Comparison of ENCODE assay signal across 9 cellular contexts in the genomic region with DNA sequence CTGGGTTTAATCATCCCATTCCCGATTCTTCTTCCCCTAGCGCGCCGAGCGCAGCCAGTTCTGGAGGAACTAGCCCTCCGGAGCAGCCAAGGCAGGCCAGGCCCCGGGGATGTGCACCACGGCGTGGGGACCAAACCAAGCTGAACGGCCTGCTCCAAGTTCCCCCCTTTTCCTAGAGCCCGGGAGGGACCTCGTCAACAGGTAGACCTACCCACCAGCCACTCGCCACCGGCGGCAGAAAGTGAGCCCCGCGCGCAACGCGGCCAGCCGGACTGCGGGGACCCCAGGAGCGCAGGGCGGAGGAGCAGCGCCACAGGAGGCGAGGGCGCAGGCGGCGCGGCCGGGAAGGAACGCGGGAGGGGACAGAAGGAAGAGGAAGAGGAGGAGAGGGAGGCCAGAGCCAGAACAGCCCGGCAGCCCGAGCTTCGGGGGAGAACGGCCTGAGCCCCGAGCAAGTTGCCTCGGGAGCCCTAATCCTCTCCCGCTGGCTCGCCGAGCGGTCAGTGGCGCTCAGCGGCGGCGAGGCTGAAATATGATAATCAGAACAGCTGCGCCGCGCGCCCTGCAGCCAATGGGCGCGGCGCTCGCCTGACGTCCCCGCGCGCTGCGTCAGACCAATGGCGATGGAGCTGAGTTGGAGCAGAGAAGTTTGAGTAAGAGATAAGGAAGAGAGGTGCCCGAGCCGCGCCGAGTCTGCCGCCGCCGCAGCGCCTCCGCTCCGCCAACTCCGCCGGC. TPM values are rescaled to one million over a fixed set of nuclear protein-coding genes. Genes with fewer than 3 reads are reported as not detected.
DNase-seq lines count a peak whose midpoint lies in the region; ATAC-seq and TF ChIP-seq lines count a peak whose summit lies in the region.
"Had no signal": no experiment of that assay in that cellular context is flagged by ENCODE, and none has a peak within 500 bp of the region (broad histone marks: within the 10 kb centered on the region; RNA-seq: fewer than 3 reads in every experiment).

A gene (plus strand): TSS at position 690 of the 735 bp plus-strand sequence. CDS start 224 bp downstream, outside the sequence.

- H3K36me3 ChIP-seq in HUES64 (ENCODE audit: insufficient read depth, low read length), result no peaks in the 10 kb centered on the region

- DNase-seq in D341Med (ENCODE audit: low spot score) (peak; percentile 84), SK-MEL-5 (ENCODE audit: low read depth, low spot score) (peak; percentile 91), fibroblast of pulmonary artery (ENCODE audit: low read depth) (peak; percentile 59), nucleus accumbens (lab: John Stamatoyannopoulos, UW) (peak in 35 of 56 donors; percentile 15 to 81 (median 47)), occipital lobe (lab: John Stamatoyannopoulos, UW) (no peak)

- no peaks in the 10 kb centered on the region for H3K9me3 ChIP-seq in HUES64 (ENCODE audit: insufficient read depth, low read depth, low read length)

- H3K4me3 ChIP-seq in HUES64 (ENCODE audit: low read length), result peak within 1 kb of the TSS; percentile 59
- peak within 1 kb of the TSS; percentile 42 for H3K4me3 ChIP-seq in fibroblast of pulmonary artery (replicated peaks; ENCODE audit: low read depth, low read length)

- peaks cover 99% of the 10 kb centered on the region for H3K27me3 ChIP-seq in HUES64 (ENCODE audit: insufficient read depth, low read length)

- in situ Hi-C loops in SK-MEL-5 (cut with HindIII; ENCODE audit: low pct_unique_long_range_greater_than_20kb, low sequenced_read_pairs), result no loop called here

- H3K27ac ChIP-seq in HUES64 (ENCODE audit: low read depth, low read length), result no peak within 1 kb of the TSS

- no peak for TF ChIP-seq CTCF in fibroblast of pulmonary artery (IDR thresholded peaks at IDR 0.05; ENCODE audit: low read length, missing control alignments)

- H3K4me1 ChIP-seq in HUES64 (ENCODE audit: insufficient read depth, low read length), result peaks cover 70% of the 10 kb centered on the region

- under 1% methylated on average over 73 of the region's 73 CpGs for WGBS in HUES64

- peak within 1 kb of the TSS; percentile 19; the same call in 1 of the 2 replicates for H3K9ac ChIP-seq in HUES64 (ENCODE audit: low read depth, low read length)

- ATAC-seq in HG03439 (IDR thresholded peaks at IDR 0.05; ENCODE audit: unreplicated experiment) (no peak), HG03571 (IDR thresholded peaks at IDR 0.05; ENCODE audit: unreplicated experiment) (no peak)

RNA-seq across cellular contexts. Expression of the gene that starts here (rescaled TPM):
- polyA plus RNA-seq in HUES64 (2013, experiment 1 of 2), result 0.90 TPM
- polyA plus RNA-seq in HUES64 (2013, experiment 2 of 2), result 0.51 TPM
- 2.7 and 3.7 TPM in 2 replicates for total RNA-seq in SK-MEL-5 (2014; rRNA removed; shearing (Covaris generic))
- polyA plus RNA-seq in SK-MEL-5 (2015; cell fraction: cytosol; rRNA removed), result 2.0 and 5.5 TPM in 2 replicates
- polyA plus RNA-seq in SK-MEL-5 (2015; cell fraction: nucleus; rRNA removed), result 2.6 and 6.5 TPM in 2 replicates
- not detected for total RNA-seq in occipital lobe
- total RNA-seq: glomerular endothelial cell had no signal
